Comparison of ENCODE assay signal across 21 cellular contexts in the genomic region with DNA sequence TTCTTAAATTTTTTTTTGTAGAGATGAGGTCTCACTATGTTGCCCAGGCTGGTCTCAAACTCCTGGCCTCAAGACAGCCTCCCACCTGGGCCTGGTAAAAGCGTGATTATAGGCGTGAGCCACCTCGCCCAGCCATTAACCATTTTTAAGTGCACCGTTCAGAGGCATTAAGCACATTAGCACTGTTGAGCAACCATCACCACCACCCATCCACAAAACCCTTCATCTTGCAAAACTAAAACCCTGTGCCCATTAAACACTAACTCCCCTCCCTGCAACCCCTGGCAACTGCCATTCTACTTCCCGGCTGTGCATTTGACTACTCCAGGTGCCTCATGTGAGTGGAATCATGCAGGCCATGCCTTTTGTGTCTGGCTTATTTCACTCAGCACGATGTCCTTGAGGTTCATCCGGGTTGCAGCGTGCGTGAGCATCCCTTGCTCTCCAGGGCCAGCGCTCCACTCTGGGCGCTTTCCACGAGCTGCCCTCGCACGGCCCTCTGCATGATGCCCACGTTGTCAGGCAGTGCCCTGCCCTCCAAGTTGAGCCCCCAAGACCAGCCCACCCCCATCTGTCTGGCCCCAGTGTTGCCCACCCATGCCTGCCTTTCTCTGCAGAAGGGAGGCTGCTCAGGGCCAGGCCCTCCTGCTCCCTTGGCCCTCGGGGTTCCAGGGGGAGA.
DNase-seq lines count a peak whose midpoint lies in the region; ATAC-seq lines count a peak whose summit lies in the region.
"Had no signal": no experiment of that assay in that cellular context is flagged by ENCODE, and none has a peak within 500 bp of the region (broad histone marks: within the 10 kb centered on the region; RNA-seq: fewer than 3 reads in every experiment).

No MANE protein-coding gene starts in this region.

- no peak overlapping the region for H3K4me3 Mint-ChIP-seq in stimulated activated naive CD8-positive, alpha-beta T cell treated with anti-CD3 and anti-CD28 coated beads, Interleukin-15, amount 100 ng/mL, for 72 hours
- H3K4me3 Mint-ChIP-seq in activated CD4-positive, alpha-beta memory T cell treated with anti-CD3 and anti-CD28 coated beads for 36 hours, result no peak overlapping the region
- H3K4me3 Mint-ChIP-seq: H9 had no signal

- H3K9me3 Mint-ChIP-seq in stimulated activated naive CD8-positive, alpha-beta T cell treated with anti-CD3 and anti-CD28 coated beads, Interleukin-15, amount 100 ng/mL, for 72 hours, result peaks cover 0 to 5% of the 10 kb centered on the region in 2 donors
- peaks cover 3% of the 10 kb centered on the region for H3K9me3 Mint-ChIP-seq in activated CD4-positive, alpha-beta memory T cell treated with anti-CD3 and anti-CD28 coated beads for 36 hours

- intact Hi-C loops in activated CD4-positive, alpha-beta memory T cell treated with anti-CD3 and anti-CD28 coated beads for 36 hours (cut with micrococcal nuclease), result no loop called here

- CTCF ChIA-PET in activated CD4-positive, alpha-beta memory T cell treated with anti-CD3 and anti-CD28 coated beads for 36 hours (lab: Charles Lee), result interaction anchor here (0.8 kb wide), 1 partner anchor 8 kb away, joined by 4 read pairs; no protein-coding TSS in a partner anchor

- H3K27ac Mint-ChIP-seq in stimulated activated naive CD8-positive, alpha-beta T cell treated with anti-CD3 and anti-CD28 coated beads, Interleukin-15, amount 100 ng/mL, for 72 hours, result no peak overlapping the region
- H3K27ac Mint-ChIP-seq in activated CD4-positive, alpha-beta memory T cell treated with anti-CD3 and anti-CD28 coated beads for 36 hours, result no peak overlapping the region

- H3K4me1 Mint-ChIP-seq in stimulated activated naive CD8-positive, alpha-beta T cell treated with anti-CD3 and anti-CD28 coated beads, Interleukin-15, amount 100 ng/mL, for 72 hours, result peaks cover 10% of the 10 kb centered on the region
- no peaks in the 10 kb centered on the region for H3K4me1 Mint-ChIP-seq in activated CD4-positive, alpha-beta memory T cell treated with anti-CD3 and anti-CD28 coated beads for 36 hours (ENCODE audit: low read depth)

- no peaks in the 10 kb centered on the region for H3K36me3 Mint-ChIP-seq in activated CD4-positive, alpha-beta memory T cell treated with anti-CD3 and anti-CD28 coated beads for 36 hours

- peaks cover 72% of the 10 kb centered on the region for H3K27me3 Mint-ChIP-seq in stimulated activated naive CD8-positive, alpha-beta T cell treated with anti-CD3 and anti-CD28 coated beads, Interleukin-15, amount 100 ng/mL, for 72 hours
- peaks cover 31% of the 10 kb centered on the region for H3K27me3 Mint-ChIP-seq in activated CD4-positive, alpha-beta memory T cell treated with anti-CD3 and anti-CD28 coated beads for 36 hours

- ATAC-seq in stimulated activated naive CD8-positive, alpha-beta T cell treated with anti-CD3 and anti-CD28 coated beads, Interleukin-15, amount 100 ng/mL, for 72 hours, result peak; percentile 24
- ATAC-seq in stimulated activated naive CD8-positive, alpha-beta T cell treated with anti-CD3 and anti-CD28 coated beads, Interleukin-15, Interleukin-2, amounts not matched to agents 100 U/mL and 50 U/mL, for 24 hours, result no peak
- ATAC-seq: PC-3 had no signal

- DNase-seq in NCI-H1417 (lab: John Stamatoyannopoulos, UW), result peak in 2 of 3 experiments; percentile 23 to 53
- DNase-seq in NCI-H1417 treated with DMSO at 0.1 percent for 48 hours (lab: John Stamatoyannopoulos, UW), result no peak
- DNase-seq in stimulated activated naive CD8-positive, alpha-beta T cell treated with anti-CD3 and anti-CD28 coated beads, Interleukin-15, amount 100 ng/mL, for 72 hours, result no peak
- no peak for DNase-seq in stimulated activated naive CD8-positive, alpha-beta T cell treated with anti-CD3 and anti-CD28 coated beads, Interleukin-15, Interleukin-2, amounts not matched to agents 100 U/mL and 50 U/mL, for 24 hours
- DNase-seq in mesenteric fat pad (ENCODE audit: low spot score), result peak; percentile 57
- no peak for DNase-seq in activated CD4-positive, alpha-beta T cell treated with anti-CD3 and anti-CD28 coated beads, Interleukin-2, amount 50 U/mL, for 1 hour
- DNase-seq in COLO668 (lab: John Stamatoyannopoulos, UW; ENCODE audit: unreplicated experiment), result no peak
- no peak for DNase-seq in activated CD4-positive, alpha-beta memory T cell treated with anti-CD3 and anti-CD28 coated beads for 36 hours
- DNase-seq: AML-193; COR-L47; DMS 273 treated with DMSO at 0.1 percent for 48 hours; GDM1; H9; NCI-H1092 treated with DMSO at 0.1 percent for 48 hours; NCI-H1694 treated with DMSO at 0.1 percent for 48 hours; NCI-H2107; NCI-H345; NCI-H526; NK-92 treated with Interleukin-12 subunit alpha and Interleukin-12 subunit beta, amount 100 ng/mL, for 24 hours; PC-3; SJCRH30 had no signal

- POLR2A ChIA-PET in activated CD4-positive, alpha-beta memory T cell treated with anti-CD3 and anti-CD28 coated beads for 36 hours (lab: Charles Lee), result no interaction called here

Comparison
In these comparisons a context has a peak if more than half of its experiments do, and no peak if none do; other contexts are left out.
1. DNase-seq: peak in NCI-H1417 (2 of 3) and mesenteric fat pad (single experiment); none in NCI-H1417 treated with DMSO at 0.1 percent for 48 hours (single experiment), stimulated activated naive CD8-positive, alpha-beta T cell treated with anti-CD3 and anti-CD28 coated beads, Interleukin-15, amount 100 ng/mL, for 72 hours (0 of 2), stimulated activated naive CD8-positive, alpha-beta T cell treated with anti-CD3 and anti-CD28 coated beads, Interleukin-15, Interleukin-2, amounts not matched to agents 100 U/mL and 50 U/mL, for 24 hours (single experiment), activated CD4-positive, alpha-beta T cell treated with anti-CD3 and anti-CD28 coated beads, Interleukin-2, amount 50 U/mL, for 1 hour (single experiment), COLO668 (single experiment) and activated CD4-positive, alpha-beta memory T cell treated with anti-CD3 and anti-CD28 coated beads for 36 hours (single experiment).